ENCODE assay signal across 9 cellular contexts in the genomic region with DNA sequence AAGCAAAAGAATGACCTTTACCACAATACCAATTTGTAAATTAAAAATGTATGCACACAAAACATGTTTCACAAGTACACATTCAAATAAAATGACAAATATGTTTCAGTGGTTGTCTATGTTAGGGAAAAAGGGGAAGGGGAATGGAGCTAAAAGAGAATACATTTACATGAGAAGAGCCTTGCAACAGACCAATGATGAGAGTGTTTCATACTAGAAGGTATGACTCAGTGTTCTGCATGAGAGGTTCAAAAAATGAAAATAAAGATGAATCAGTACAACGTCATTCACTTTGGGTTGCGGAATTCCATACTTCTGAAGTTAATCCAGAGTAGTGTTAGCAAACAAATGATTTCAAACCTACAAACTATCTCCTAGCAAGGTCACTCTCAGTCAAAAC. TPM values are rescaled to one million over a fixed set of nuclear protein-coding genes. Genes with fewer than 3 reads are reported as not detected.
A peak's percentile ranks its signal among the peaks of the same experiment; 100 is the strongest.
DNase-seq lines count a peak whose midpoint lies in the region; ATAC-seq and TF ChIP-seq lines count a peak whose summit lies in the region.
"Had no signal": no experiment of that assay in that cellular context is flagged by ENCODE, and none has a peak within 500 bp of the region (broad histone marks: within the 10 kb centered on the region; RNA-seq: fewer than 3 reads in every experiment).

No MANE protein-coding gene starts in this region.

- H3K36me3 ChIP-seq in uterus (no peaks in the 10 kb centered on the region), prostate gland (no peaks in the 10 kb centered on the region)

- no peaks in the 10 kb centered on the region for H3K9me3 Mint-ChIP-seq in activated B cell treated with CpG ODN at 0.5 μM for 24 hours

- H3K4me1 Mint-ChIP-seq in activated B cell treated with CpG ODN at 0.5 μM for 24 hours, result peaks cover 9% of the 10 kb centered on the region

- POLR2A ChIA-PET in activated B cell treated with CpG ODN at 0.5 μM for 24 hours (lab: Charles Lee), result no interaction called here

- H3K36me3 Mint-ChIP-seq in activated B cell treated with CpG ODN at 0.5 μM for 24 hours (ENCODE audit: low read depth), result peaks cover 10% of the 10 kb centered on the region

- no peaks in the 10 kb centered on the region for H3K27me3 Mint-ChIP-seq in activated B cell treated with CpG ODN at 0.5 μM for 24 hours

- peak overlapping the region; percentile 71 for H3K27ac Mint-ChIP-seq in activated B cell treated with CpG ODN at 0.5 μM for 24 hours

- H3K27ac ChIP-seq in uterus, result no peak overlapping the region
- H3K27ac ChIP-seq in prostate gland, result no peak overlapping the region

- intact Hi-C loops in activated B cell treated with CpG ODN at 0.5 μM for 24 hours (cut with micrococcal nuclease) (no loop called here), uterus (cut with DNase I; ENCODE audit: low total_unique reads) (no loop called here), prostate gland (cut with DNase I) (no loop called here)

- WGBS in prostate gland, result 77% methylated on average over 2 of the region's 2 CpGs

- ATAC-seq in HG03103 (IDR thresholded peaks at IDR 0.05; ENCODE audit: low read depth, unreplicated experiment) (peak; percentile 44), activated B cell treated with CpG ODN at 0.5 μM for 24 hours (ENCODE audit: low read depth) (peak; percentile 34)

- H3K4me3 ChIP-seq in uterus, result no peak overlapping the region
- no peak overlapping the region for H3K4me3 ChIP-seq in prostate gland

- peaks cover 0 to 5% of the 10 kb centered on the region in 2 donors for H3K27me3 ChIP-seq in uterus
- H3K27me3 ChIP-seq in prostate gland (replicated peaks; ENCODE audit: insufficient read depth), result no peaks in the 10 kb centered on the region

- no peak overlapping the region for H3K4me3 Mint-ChIP-seq in activated B cell treated with CpG ODN at 0.5 μM for 24 hours

- no peaks in the 10 kb centered on the region for H3K9me3 ChIP-seq in uterus
- no peaks in the 10 kb centered on the region for H3K9me3 ChIP-seq in prostate gland

- TF ChIP-seq CTCF in activated B cell treated with CpG ODN at 0.5 μM for 24 hours (IDR thresholded peaks at IDR 0.05) (no peak), uterus (IDR thresholded peaks at IDR 0.05) (no peak), prostate gland (IDR thresholded peaks at IDR 0.05) (no peak)

- CTCF ChIA-PET in activated B cell treated with CpG ODN at 0.5 μM for 24 hours (lab: Charles Lee), result no interaction called here

- H3K4me1 ChIP-seq in uterus, result no peaks in the 10 kb centered on the region
- H3K4me1 ChIP-seq in prostate gland (replicated peaks), result no peaks in the 10 kb centered on the region

- TF ChIP-seq POLR2A in uterus (IDR thresholded peaks at IDR 0.05) (no peak), prostate gland (IDR thresholded peaks at IDR 0.05) (no peak)

- DNase-seq in EL (peak; percentile 78), activated B cell treated with CpG ODN at 0.5 μM for 24 hours (no peak), lung microvascular endothelial cell (ENCODE audit: low read depth in 2 of 2) (peak; percentile 10 to 68), mesenteric fat pad (ENCODE audit: low spot score) (no peak), NCI-H82 (lab: John Stamatoyannopoulos, UW) (no peak), uterus (no peak), prostate gland (ENCODE audit: low spot score) (no peak)
- DNase-seq: substantia nigra had no signal

RNA-seq across cellular contexts. Expression of a gene that starts 51.7 kb away (rescaled TPM):
- total RNA-seq in activated B cell treated with CpG ODN at 0.5 μM for 24 hours (12.4 and 13.1 TPM in 2 replicates), lung microvascular endothelial cell (29.2 and 44.8 TPM in 2 replicates), mesenteric fat pad (31.2 TPM), uterus (100 to 1,000 TPM in 1 of 4 donors, 10 to 100 TPM in 3; 27.1 to 133 (median 41.4) TPM), prostate gland (10 to 100 TPM; 12.1 to 12.9 TPM)

RNA-seq across cellular contexts. Expression of a gene that starts 54.9 kb away (rescaled TPM):
- not detected in 2 replicates for total RNA-seq in activated B cell treated with CpG ODN at 0.5 μM for 24 hours
- total RNA-seq in lung microvascular endothelial cell, result 99.4 and 108 TPM in 2 replicates
- total RNA-seq in mesenteric fat pad, result 410 TPM
- total RNA-seq in uterus, result 100 to 1,000 TPM in 2 of 4 donors, 10 to 100 TPM in 2; 62.7 to 141 (median 99.5) TPM
- total RNA-seq in prostate gland, result 10 to 100 TPM in 1 of 2 donors, 1 to 10 TPM in 1; 8.6 to 21.6 TPM

Comparison
In these comparisons a context has a peak if more than half of its experiments do, and no peak if none do; other contexts are left out.
1. DNase-seq: peak in EL (single experiment) and lung microvascular endothelial cell (2 of 2); none in activated B cell treated with CpG ODN at 0.5 μM for 24 hours (single experiment), mesenteric fat pad (single experiment), NCI-H82 (single experiment), uterus (0 of 2) and prostate gland (single experiment).